16 cellular contexts compared by ENCODE assay signal in genomic region chr3:123256256-123256655, GRCh38. TPM values are rescaled to one million over a fixed set of nuclear protein-coding genes. Genes with fewer than 3 reads are reported as not detected.
A peak's percentile ranks its signal among the peaks of the same experiment; 100 is the strongest.
DNase-seq lines count a peak whose midpoint lies in the region; ATAC-seq, FAIRE-seq and TF ChIP-seq lines count a peak whose summit lies in the region.
"Had no signal": no experiment of that assay in that cellular context is flagged by ENCODE, and none has a peak within 500 bp of the region (broad histone marks: within the 10 kb centered on the region; RNA-seq: fewer than 3 reads in every experiment).

No MANE protein-coding gene starts in this region.

- TF ChIP-seq POLR2A in thyroid gland (IDR thresholded peaks at IDR 0.05): no peak

- H3K4me3 Mint-ChIP-seq in activated CD4-positive, alpha-beta T cell treated with anti-CD3 and anti-CD28 coated beads for 36 hours: no peak overlapping the region
- H3K4me3 Mint-ChIP-seq: CD8-positive, alpha-beta memory T cell; H9 had no signal

- no peaks in the 10 kb centered on the region for H3K4me1 Mint-ChIP-seq in activated CD4-positive, alpha-beta T cell treated with anti-CD3 and anti-CD28 coated beads for 36 hours

- H3K36me3 Mint-ChIP-seq in activated CD4-positive, alpha-beta T cell treated with anti-CD3 and anti-CD28 coated beads for 36 hours (ENCODE audit: low read depth): peaks cover 12% of the 10 kb centered on the region

- no peak overlapping the region for H3K27ac Mint-ChIP-seq in activated CD4-positive, alpha-beta T cell treated with anti-CD3 and anti-CD28 coated beads for 36 hours
- H3K27ac Mint-ChIP-seq: H9 had no signal

- no peaks in the 10 kb centered on the region for H3K27me3 ChIP-seq in bronchial epithelial cell (ENCODE audit: control insufficient read depth, insufficient read depth, low read length)
- H3K27me3 ChIP-seq in thyroid gland: no peaks in the 10 kb centered on the region
- H3K27me3 ChIP-seq: BLaER1 had no signal

- no peak for TF ChIP-seq CTCF in bronchial epithelial cell (IDR thresholded peaks at IDR 0.05; ENCODE audit: insufficient read depth, low read length, severe bottlenecking)
- no peak for TF ChIP-seq CTCF in thyroid gland (IDR thresholded peaks at IDR 0.05)

- no peaks in the 10 kb centered on the region for H3K36me3 ChIP-seq in bronchial epithelial cell (ENCODE audit: control insufficient read depth, insufficient read depth, low read length)
- no peaks in the 10 kb centered on the region for H3K36me3 ChIP-seq in thyroid gland

- H3K9me3 Mint-ChIP-seq in activated CD4-positive, alpha-beta T cell treated with anti-CD3 and anti-CD28 coated beads for 36 hours (ENCODE audit: low read depth): no peaks in the 10 kb centered on the region
- H3K9me3 Mint-ChIP-seq: CD8-positive, alpha-beta memory T cell; H9 had no signal

- intact Hi-C loops in activated CD4-positive, alpha-beta T cell treated with anti-CD3 and anti-CD28 coated beads for 36 hours (cut with DNase I, micrococcal nuclease): loop anchor here in 1 of 2 experiments (5.0 kb wide), 1 partner anchor 314 kb away; no protein-coding TSS in a partner anchor
- intact Hi-C loops in thyroid gland (cut with DNase I): no loop called here

- FAIRE-seq in bronchial epithelial cell (lab: Jason Lieb, UNC): no peak
- FAIRE-seq: GM12891 had no signal

- H3K4me1 ChIP-seq in thyroid gland: no peaks in the 10 kb centered on the region
- H3K4me1 ChIP-seq: BLaER1 had no signal

- CTCF ChIA-PET in activated CD4-positive, alpha-beta T cell treated with anti-CD3 and anti-CD28 coated beads for 36 hours (lab: Charles Lee): interaction anchor here (1.2 kb wide), 1 partner anchor 11 kb away, joined by 3 read pairs; no protein-coding TSS in a partner anchor

- peak; percentile 26 for ATAC-seq in activated CD4-positive, alpha-beta T cell treated with anti-CD3 and anti-CD28 coated beads for 36 hours
- no peak for ATAC-seq in GM19452 (IDR thresholded peaks at IDR 0.05; ENCODE audit: unreplicated experiment)
- no peak for ATAC-seq in activated CD4-positive, CD25-positive, alpha-beta regulatory T cell treated with anti-CD3 and anti-CD28 coated beads, Interleukin-2, amount 50 U/mL, for 24 hours

- DNase-seq in activated CD4-positive, alpha-beta T cell treated with anti-CD3 and anti-CD28 coated beads for 36 hours: no peak
- DNase-seq in activated CD4-positive, alpha-beta T cell treated with anti-CD3 and anti-CD28 coated beads for 4 hours: no peak
- DNase-seq in HT1080 (ENCODE audit: low read depth) (peak; percentile 15), bronchial epithelial cell (ENCODE audit: low read depth) (peak; percentile 85), iris pigment epithelial cell (ENCODE audit: low read depth) (peak; percentile 39), thyroid gland (no peak)
- DNase-seq: 8988T; AML-193; CD8-positive, alpha-beta memory T cell; DMS79; GOT3; H9 had no signal

- WGBS in thyroid gland, 2 donors: 77 to 91% methylated on average over 2 of the region's 2 CpGs

- no peaks in the 10 kb centered on the region for H3K9me3 ChIP-seq in thyroid gland
- H3K9me3 ChIP-seq: BLaER1 had no signal

- H3K27me3 Mint-ChIP-seq in activated CD4-positive, alpha-beta T cell treated with anti-CD3 and anti-CD28 coated beads for 36 hours: no peaks in the 10 kb centered on the region
- H3K27me3 Mint-ChIP-seq: CD8-positive, alpha-beta memory T cell had no signal

- POLR2A ChIA-PET in activated CD4-positive, alpha-beta T cell treated with anti-CD3 and anti-CD28 coated beads for 36 hours (lab: Charles Lee): no interaction called here

- H3K27ac ChIP-seq in thyroid gland: no peak overlapping the region
- H3K27ac ChIP-seq: BLaER1 had no signal

- H3K4me3 ChIP-seq in bronchial epithelial cell (ENCODE audit: low read depth, low read length) (no peak overlapping the region), thyroid gland (replicated peaks in 1 of 3) (no peak overlapping the region)
- H3K4me3 ChIP-seq: BLaER1 had no signal

RNA-seq across cellular contexts. Expression of gene SEC22A, which starts 54.5 kb away (rescaled TPM):
- total RNA-seq in activated CD4-positive, alpha-beta T cell treated with anti-CD3 and anti-CD28 coated beads for 36 hours: 10 to 100 TPM; 13.2 to 16.3 TPM
- 26.9 and 40.3 TPM in 2 replicates for total RNA-seq in HT1080 (2014; rRNA removed; shearing (Covaris generic))
- 23.8 and 26.6 TPM in 2 replicates for polyA plus RNA-seq in HT1080 (2015; cell fraction: cytosol; rRNA removed)
- polyA plus RNA-seq in HT1080 (2015; cell fraction: nucleus; rRNA removed): 26.3 and 31.2 TPM in 2 replicates
- total RNA-seq in bronchial epithelial cell (44.0 and 44.8 TPM in 2 replicates), thyroid gland (10 to 100 TPM; 22.4 to 45.2 (median 33.6) TPM)

Comparison
In these comparisons a context has a peak if more than half of its experiments do, and no peak if none do; other contexts are left out.
1. DNase-seq: peak in HT1080 (single experiment), bronchial epithelial cell (single experiment) and iris pigment epithelial cell (single experiment); none in activated CD4-positive, alpha-beta T cell treated with anti-CD3 and anti-CD28 coated beads for 36 hours (single experiment), activated CD4-positive, alpha-beta T cell treated with anti-CD3 and anti-CD28 coated beads for 4 hours (0 of 2) and thyroid gland (0 of 2).